In genomic region chr1:11806307-11806936, GRCh38 we compare ENCODE assay signal across 1 cellular context.
TF ChIP-seq lines count a peak whose summit lies in the region.

No MANE protein-coding gene starts in this region.

TF ChIP-seq in K562, 482 proteins besides CTCF, POLR2A, EP300 and RAD21 (continued from another document and continues in another):
- no peak for TF ChIP-seq GTF3C2 (IDR thresholded peaks at IDR 0.05; ENCODE audit: borderline replicate concordance, extremely low read depth, insufficient read length)
- TF ChIP-seq STAG1 (CRISPR knock-in tag; IDR thresholded peaks at IDR 0.05; ENCODE audit: borderline replicate concordance): no peak
- TF ChIP-seq NFXL1 (CRISPR knock-in tag; IDR thresholded peaks at IDR 0.05): no peak
- no peak for TF ChIP-seq ZBTB33 (CRISPR knock-in tag; IDR thresholded peaks at IDR 0.05)
- no peak for TF ChIP-seq GMEB1 (CRISPR knock-in tag; IDR thresholded peaks at IDR 0.05)
- TF ChIP-seq WHSC1 (IDR thresholded peaks at IDR 0.05; ENCODE audit: low read length): no peak
- no peak; the same call in none of the 2 replicates for TF ChIP-seq ZNF143 (CRISPR knock-in tag; IDR thresholded peaks at IDR 0.05)
- TF ChIP-seq NR2C2 (CRISPR knock-in tag; IDR thresholded peaks at IDR 0.05): peak; percentile 65; the same call in 1 of the 2 replicates
- no peak; the same call in 1 of the 2 replicates for TF ChIP-seq NR2C2 (tag; IDR thresholded peaks at IDR 0.05)
- peak; percentile 35; the same call in 1 of the 2 replicates for TF ChIP-seq DPF2 (IDR thresholded peaks at IDR 0.05)
- TF ChIP-seq DACH1 (IDR thresholded peaks at IDR 0.05; ENCODE audit: partially characterized antibody): no peak
- no peak; the same call in none of the 2 replicates for TF ChIP-seq ARID4B (CRISPR knock-in tag; IDR thresholded peaks at IDR 0.05)
- no peak for TF ChIP-seq RBM15 (IDR thresholded peaks at IDR 0.05; ENCODE audit: insufficient read depth, low read length)
- no peak for TF ChIP-seq MIER1 (IDR thresholded peaks at IDR 0.05; ENCODE audit: low read depth)
- TF ChIP-seq ZNF551 (CRISPR knock-in tag; IDR thresholded peaks at IDR 0.05): no peak
- no peak for TF ChIP-seq NFE2L1 (tag; IDR thresholded peaks at IDR 0.05; ENCODE audit: borderline replicate concordance, low read depth)
- TF ChIP-seq NCOR1 (IDR thresholded peaks at IDR 0.05): no peak
- TF ChIP-seq ZNF584 (CRISPR knock-in tag; IDR thresholded peaks at IDR 0.05; ENCODE audit: low read depth): no peak
- no peak for TF ChIP-seq NR2F6 (CRISPR knock-in tag; IDR thresholded peaks at IDR 0.05)
- TF ChIP-seq HEY1 (CRISPR knock-in tag; IDR thresholded peaks at IDR 0.05; ENCODE audit: borderline replicate concordance): no peak
- TF ChIP-seq RFX7 (CRISPR knock-in tag; IDR thresholded peaks at IDR 0.05): no peak
- no peak for TF ChIP-seq KLF10 (CRISPR knock-in tag; IDR thresholded peaks at IDR 0.05)
- TF ChIP-seq CHD2 (IDR thresholded peaks at IDR 0.05; ENCODE audit: low read depth, low read length): peak; percentile 16; the same call in 1 of the 2 replicates
- TF ChIP-seq CTBP1 (IDR thresholded peaks at IDR 0.05; ENCODE audit: borderline replicate concordance): no peak
- no peak for TF ChIP-seq ZBTB5 (IDR thresholded peaks at IDR 0.05)
- TF ChIP-seq TAF1 (IDR thresholded peaks at IDR 0.05; ENCODE audit: control insufficient read depth, extremely low read depth, insufficient read depth, low read length, severe bottlenecking): no peak
- no peak for TF ChIP-seq KAT2B (IDR thresholded peaks at IDR 0.05; ENCODE audit: low read depth, low read length)
- TF ChIP-seq EGR1 (conservative IDR thresholded peaks at IDR 0.05): no peak
- no peak for TF ChIP-seq BRCA1 (IDR thresholded peaks at IDR 0.05)
- no peak for TF ChIP-seq BRCA1 (CRISPR knock-in tag; IDR thresholded peaks at IDR 0.05)
- no peak for TF ChIP-seq GATA2 (CRISPR knock-in tag; IDR thresholded peaks at IDR 0.05)
- TF ChIP-seq ZBTB26 (CRISPR knock-in tag; IDR thresholded peaks at IDR 0.05): no peak
- no peak; the same call in 1 of the 2 replicates for TF ChIP-seq STAT5A (IDR thresholded peaks at IDR 0.05; ENCODE audit: borderline replicate concordance, low read length)
- TF ChIP-seq ATF7 (IDR thresholded peaks at IDR 0.05): no peak
- TF ChIP-seq SREBF1 (IDR thresholded peaks at IDR 0.05; ENCODE audit: borderline replicate concordance, low read depth, low read length): no peak
- no peak for TF ChIP-seq MYC (IDR thresholded peaks at IDR 0.05; ENCODE audit: low read depth, low read length)
- TF ChIP-seq MYC (CRISPR knock-in tag; IDR thresholded peaks at IDR 0.05; ENCODE audit: borderline replicate concordance, low read depth): no peak
- no peak for TF ChIP-seq DNMT1 (IDR thresholded peaks at IDR 0.05)
- no peak for TF ChIP-seq CBFA2T3 (IDR thresholded peaks at IDR 0.05)
- no peak for TF ChIP-seq ZNF232 (CRISPR knock-in tag; IDR thresholded peaks at IDR 0.05)
- no peak for TF ChIP-seq FOXO4 (CRISPR knock-in tag; IDR thresholded peaks at IDR 0.05)
- no peak for TF ChIP-seq HCFC1 (IDR thresholded peaks at IDR 0.05; ENCODE audit: low read depth, low read length)
- no peak for TF ChIP-seq ZSCAN29 (IDR thresholded peaks at IDR 0.05)
- no peak for TF ChIP-seq TCF15 (CRISPR knock-in tag; IDR thresholded peaks at IDR 0.05)
- no peak for TF ChIP-seq XRCC4 (IDR thresholded peaks at IDR 0.05; ENCODE audit: extremely low read depth, insufficient read depth, insufficient read length)
- TF ChIP-seq CBX5 (IDR thresholded peaks at IDR 0.05; ENCODE audit: borderline replicate concordance, low read depth): no peak
- no peak for TF ChIP-seq MECOM (CRISPR knock-in tag; IDR thresholded peaks at IDR 0.05)
- no peak for TF ChIP-seq EZH2 (IDR thresholded peaks at IDR 0.05; ENCODE audit: borderline replicate concordance, low read depth, low read length)
- no peak for TF ChIP-seq THRA (IDR thresholded peaks at IDR 0.05)
- TF ChIP-seq TGIF2 (CRISPR knock-in tag; IDR thresholded peaks at IDR 0.05): no peak
- peak in 1 of 2 experiments; percentile 0; a peak in 1 of 4 replicates for TF ChIP-seq ZNF639 (CRISPR knock-in tag; conservative IDR thresholded peaks at IDR 0.05 in 1 of 2, IDR thresholded peaks at IDR 0.05 in 1 of 2)
- TF ChIP-seq GABPB1 (CRISPR knock-in tag; IDR thresholded peaks at IDR 0.05): no peak
